In the genomic region with DNA sequence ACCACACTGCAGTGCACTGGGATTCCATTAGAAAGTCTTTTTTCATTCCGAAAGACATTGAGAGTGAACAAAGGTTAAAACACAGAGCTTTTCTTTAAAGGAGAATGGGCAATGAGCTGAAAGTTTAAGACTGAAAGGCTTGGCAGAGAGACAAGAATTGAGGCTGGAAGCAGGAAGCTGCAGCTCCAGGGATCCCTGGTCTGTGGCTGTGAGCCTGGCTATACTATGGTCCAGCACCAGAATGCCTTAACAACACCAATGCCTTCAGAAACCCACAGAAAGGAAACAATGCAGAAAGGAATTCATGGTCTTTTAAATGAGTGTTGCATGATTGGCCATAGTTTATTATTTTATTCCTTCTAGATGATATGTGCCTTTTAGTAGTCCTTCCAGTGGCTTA, we compare ENCODE assay signal across 26 cellular contexts. TPM values are rescaled to one million over a fixed set of nuclear protein-coding genes. Genes with fewer than 3 reads are reported as not detected.
DNase-seq lines count a peak whose midpoint lies in the region; ATAC-seq and TF ChIP-seq lines count a peak whose summit lies in the region.
"Had no signal": no experiment of that assay in that cellular context is flagged by ENCODE, and none has a peak within 500 bp of the region (broad histone marks: within the 10 kb centered on the region; RNA-seq: fewer than 3 reads in every experiment).

No MANE protein-coding gene starts in this region.

- H3K9me3 ChIP-seq in neural progenitor cell (ENCODE audit: low read depth): no peaks in the 10 kb centered on the region
- H3K9me3 ChIP-seq: BE2C, HAP-1 had no signal

- H3K4me3 Mint-ChIP-seq in WTC11 (no peak overlapping the region), neural progenitor cell (no peak overlapping the region)
- H3K4me3 Mint-ChIP-seq: CD14-positive monocyte; CD8-positive, alpha-beta memory T cell had no signal

- POLR2A ChIA-PET in WTC11 (lab: Charles Lee): no interaction called here

- H3K36me3 Mint-ChIP-seq in WTC11 (no peaks in the 10 kb centered on the region), neural progenitor cell (no peaks in the 10 kb centered on the region)
- H3K36me3 Mint-ChIP-seq: CD14-positive monocyte; CD8-positive, alpha-beta memory T cell had no signal

- peaks cover 20% of the 10 kb centered on the region for H3F3A ChIP-seq in neural progenitor cell (ENCODE audit: low read depth)

- DNase-seq in DMS 273 (lab: John Stamatoyannopoulos, UW; ENCODE audit: unreplicated experiment): peak; percentile 9
- DNase-seq in DMS 273 treated with DMSO at 0.1 percent for 48 hours (lab: John Stamatoyannopoulos, UW): no peak
- DNase-seq in WTC11 (ENCODE audit: low spot score): no peak
- DNase-seq in foreskin melanocyte: peak; percentile 33
- peak; percentile 48 for DNase-seq in neural progenitor cell (ENCODE audit: low spot score)
- DNase-seq in activated CD4-positive, alpha-beta T cell treated with anti-CD3 and anti-CD28 coated beads, Interleukin-2, amount 50 U/mL, for 4 hours: no peak
- DNase-seq: ACHN; BE2C; CD8-positive, alpha-beta memory T cell; DMS153; DND-41; NCI-H1092; NCI-H1417 treated with DMSO at 0.1 percent for 48 hours; NCI-H1694 treated with DMSO at 0.1 percent for 48 hours; NCI-H2081; NCI-H2227 treated with DMSO at 0.1 percent for 48 hours; NCI-H510A; SIG-M5 had no signal

- H3K36me3 ChIP-seq in neural progenitor cell: no peaks in the 10 kb centered on the region
- H3K36me3 ChIP-seq: BE2C, HAP-1 had no signal

- H3K79me2 ChIP-seq in neural progenitor cell (ENCODE audit: low read depth): no peaks in the 10 kb centered on the region

- TF ChIP-seq CTCF in WTC11 (IDR thresholded peaks at IDR 0.05) (no peak), neural progenitor cell (IDR thresholded peaks at IDR 0.05) (no peak)

- peak overlapping the region; percentile 52 for H3K4me2 ChIP-seq in neural progenitor cell

- ATAC-seq in WTC11 (peak; percentile 78), GM21723 (IDR thresholded peaks at IDR 0.05; ENCODE audit: unreplicated experiment) (no peak), HG02678 (IDR thresholded peaks at IDR 0.05; ENCODE audit: unreplicated experiment) (no peak)
- ATAC-seq: SK-N-SH treated with all-trans-retinoic acid at 6 μM for 48 hours had no signal

- peaks cover 26% of the 10 kb centered on the region for H3K4me1 ChIP-seq in neural progenitor cell
- H3K4me1 ChIP-seq: BE2C, HAP-1 had no signal

- no peak overlapping the region for H3K4me3 ChIP-seq in neural progenitor cell
- H3K4me3 ChIP-seq: HAP-1 had no signal

- H3K27ac ChIP-seq in neural progenitor cell: peak overlapping the region; percentile 33
- H3K27ac ChIP-seq: 22Rv1, HL-60 had no signal

- no peak overlapping the region for H2AFZ ChIP-seq in neural progenitor cell (replicated peaks)

- H3K27me3 Mint-ChIP-seq in WTC11 (ENCODE audit: low read depth) (peaks cover 20% of the 10 kb centered on the region), neural progenitor cell (ENCODE audit: insufficient read depth, low read depth) (peaks cover 11% of the 10 kb centered on the region)

- H3K9me3 Mint-ChIP-seq in WTC11 (no peaks in the 10 kb centered on the region), neural progenitor cell (peaks cover 2% of the 10 kb centered on the region)

- H4K20me1 ChIP-seq in neural progenitor cell (ENCODE audit: low read depth): no peaks in the 10 kb centered on the region

- H3K9ac ChIP-seq in neural progenitor cell: no peak overlapping the region

- H3K27me3 ChIP-seq in neural progenitor cell: no peaks in the 10 kb centered on the region
- H3K27me3 ChIP-seq: BE2C had no signal

- H3K27ac Mint-ChIP-seq in WTC11: no peak overlapping the region
- H3K27ac Mint-ChIP-seq in neural progenitor cell: no peak overlapping the region
- H3K27ac Mint-ChIP-seq: CD8-positive, alpha-beta memory T cell had no signal

- CTCF ChIA-PET in WTC11 (lab: Charles Lee): interaction anchor here (1.1 kb wide), 1 partner anchor 28 kb away, joined by 5 read pairs; no protein-coding TSS in a partner anchor

- peaks cover 38% of the 10 kb centered on the region for H3K4me1 Mint-ChIP-seq in WTC11
- H3K4me1 Mint-ChIP-seq in neural progenitor cell: peaks cover 35% of the 10 kb centered on the region
- H3K4me1 Mint-ChIP-seq: CD14-positive monocyte; CD8-positive, alpha-beta memory T cell had no signal

TF ChIP-seq in WTC11, 78 proteins besides CTCF, POLR2A, EP300 and RAD21:
- TF ChIP-seq, protein P1, sequence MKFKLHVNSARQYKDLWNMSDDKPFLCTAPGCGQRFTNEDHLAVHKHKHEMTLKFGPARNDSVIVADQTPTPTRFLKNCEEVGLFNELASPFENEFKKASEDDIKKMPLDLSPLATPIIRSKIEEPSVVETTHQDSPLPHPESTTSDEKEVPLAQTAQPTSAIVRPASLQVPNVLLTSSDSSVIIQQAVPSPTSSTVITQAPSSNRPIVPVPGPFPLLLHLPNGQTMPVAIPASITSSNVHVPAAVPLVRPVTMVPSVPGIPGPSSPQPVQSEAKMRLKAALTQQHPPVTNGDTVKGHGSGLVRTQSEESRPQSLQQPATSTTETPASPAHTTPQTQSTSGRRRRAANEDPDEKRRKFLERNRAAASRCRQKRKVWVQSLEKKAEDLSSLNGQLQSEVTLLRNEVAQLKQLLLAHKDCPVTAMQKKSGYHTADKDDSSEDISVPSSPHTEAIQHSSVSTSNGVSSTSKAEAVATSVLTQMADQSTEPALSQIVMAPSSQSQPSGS (CRISPR knock-in tag; IDR thresholded peaks at IDR 0.05; ENCODE audit: borderline replicate concordance, low read depth): no peak
- TF ChIP-seq, protein P2, sequence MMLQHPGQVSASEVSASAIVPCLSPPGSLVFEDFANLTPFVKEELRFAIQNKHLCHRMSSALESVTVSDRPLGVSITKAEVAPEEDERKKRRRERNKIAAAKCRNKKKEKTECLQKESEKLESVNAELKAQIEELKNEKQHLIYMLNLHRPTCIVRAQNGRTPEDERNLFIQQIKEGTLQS (CRISPR knock-in tag; conservative IDR thresholded peaks at IDR 0.05): no peak

RNA-seq across cellular contexts. Expression of a gene that starts 26.1 kb away (rescaled TPM):
- total RNA-seq in WTC11 (2021) (0.09 to 0.11 TPM in 2 of 3 replicates, not detected in the other), neural progenitor cell (ENCODE audit: low replicate concordance) (0.06 TPM in 1 of 2 replicates, not detected in the other)
- total RNA-seq: CD8-positive, alpha-beta memory T cell; HT-29 had no signal

Comparison
In these comparisons a context has a peak if more than half of its experiments do, and no peak if none do; other contexts are left out.
1. DNase-seq: peak in DMS 273 (single experiment), foreskin melanocyte (single experiment) and neural progenitor cell (single experiment); none in DMS 273 treated with DMSO at 0.1 percent for 48 hours (single experiment), WTC11 (single experiment) and activated CD4-positive, alpha-beta T cell treated with anti-CD3 and anti-CD28 coated beads, Interleukin-2, amount 50 U/mL, for 4 hours (0 of 2).